ENCODE assay signal across 13 cellular contexts in the genomic region with DNA sequence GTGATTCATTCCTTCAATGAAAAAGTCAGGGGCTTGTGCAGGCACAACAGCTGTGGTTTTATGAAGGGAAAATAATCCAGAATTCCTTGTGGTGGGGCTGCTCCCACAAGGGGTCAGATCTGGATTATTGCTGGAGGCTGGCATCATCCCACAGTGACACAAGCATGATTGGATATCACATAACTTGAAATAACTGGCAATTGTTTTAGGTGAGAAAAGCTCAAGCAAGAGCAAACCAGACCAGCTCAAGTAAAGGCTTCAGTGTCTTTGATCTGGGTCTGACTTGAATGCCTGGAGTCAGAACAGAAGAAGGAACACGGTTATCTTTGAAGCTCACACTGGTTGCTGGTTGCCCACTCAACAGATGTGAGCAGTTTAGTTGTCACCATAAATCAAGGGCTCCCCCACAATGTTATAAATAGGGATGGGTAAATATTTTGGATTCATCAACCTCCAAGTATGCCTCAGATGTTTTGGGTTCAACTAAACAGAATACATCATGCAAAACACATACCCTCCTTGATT. TPM values are rescaled to one million over a fixed set of nuclear protein-coding genes. Genes with fewer than 3 reads are reported as not detected.
DNase-seq lines count a peak whose midpoint lies in the region; FAIRE-seq and TF ChIP-seq lines count a peak whose summit lies in the region.
"Had no signal": no experiment of that assay in that cellular context is flagged by ENCODE, and none has a peak within 500 bp of the region (broad histone marks: within the 10 kb centered on the region; RNA-seq: fewer than 3 reads in every experiment).

No MANE protein-coding gene starts in this region.

- FAIRE-seq in GM12891 (lab: Jason Lieb, UNC), result no peak

- H3K4me1 Mint-ChIP-seq in type B pancreatic cell (ENCODE audit: unreplicated experiment), result peaks cover 28% of the 10 kb centered on the region

- peak; percentile 83 for DNase-seq in HT1080 (ENCODE audit: low read depth)
- DNase-seq in astrocyte of the hippocampus (ENCODE audit: low read depth, low spot score), result peak; percentile 83
- peak; percentile 35 for DNase-seq in kidney tubule cell (ENCODE audit: low spot score)
- no peak for DNase-seq in type B pancreatic cell (ENCODE audit: extremely low spot score, unreplicated experiment)
- DNase-seq in NCI-H2107 (lab: John Stamatoyannopoulos, UW), result no peak
- DNase-seq in mucosa of gallbladder (ENCODE audit: low spot score), result no peak
- no peak for DNase-seq in GM12891 (ENCODE audit: insufficient read length, low spot score)
- DNase-seq: DND-41, left ventricle myocardium superior, NCI-H2081 treated with DMSO at 0.1 percent for 48 hours, upper lobe of right lung had no signal

- H3K9me3 Mint-ChIP-seq in type B pancreatic cell, result no peaks in the 10 kb centered on the region

- no peak for TF ChIP-seq POLR2A in GM12891 (IDR thresholded peaks at IDR 0.05; ENCODE audit: low read depth, low read length)

- TF ChIP-seq CTCF in type B pancreatic cell (conservative IDR thresholded peaks at IDR 0.05), result no peak

- H3K4me3 Mint-ChIP-seq in type B pancreatic cell, result no peak overlapping the region

- H3K27me3 Mint-ChIP-seq in type B pancreatic cell, result no peaks in the 10 kb centered on the region

- peak overlapping the region; percentile 63 for H3K27ac Mint-ChIP-seq in type B pancreatic cell

- no peaks in the 10 kb centered on the region for H3K36me3 Mint-ChIP-seq in type B pancreatic cell

TF ChIP-seq in GM12891, 5 proteins besides CTCF, POLR2A, EP300 and RAD21:
- no peak for TF ChIP-seq PAX5 (IDR thresholded peaks at IDR 0.05; ENCODE audit: insufficient read depth, low read length, severe bottlenecking)
- TF ChIP-seq POLR2AphosphoS5 (IDR thresholded peaks at IDR 0.05; ENCODE audit: low read depth, low read length), result no peak

RNA-seq across cellular contexts. Expression of a gene that starts 3.1 kb away (rescaled TPM):
- 0.08 TPM in 1 of 2 replicates, not detected in the other for total RNA-seq in HT1080 (2014; rRNA removed; shearing (Covaris generic))
- polyA plus RNA-seq in HT1080 (2015; cell fraction: cytosol; rRNA removed), result 0.07 and 0.28 TPM in 2 replicates
- 0.06 and 0.60 TPM in 2 replicates for polyA plus RNA-seq in HT1080 (2015; cell fraction: nucleus; rRNA removed)
- total RNA-seq in type B pancreatic cell (ENCODE audit: low replicate concordance) (0.24 and 1.9 TPM in 2 replicates), mucosa of gallbladder (0.29 TPM)
- polyA plus RNA-seq in GM12891 (2012; ENCODE audit: low read depth, missing spikeins), result not detected
- total RNA-seq: epithelial cell of proximal tubule, left ventricle myocardium superior, OCI-LY7, upper lobe of right lung had no signal

RNA-seq across cellular contexts. Expression of a gene that starts 48.2 kb away (rescaled TPM):
- total RNA-seq in HT1080 (2014; rRNA removed; shearing (Covaris generic)), result 7.9 and 10.2 TPM in 2 replicates
- polyA plus RNA-seq in HT1080 (2015; cell fraction: cytosol; rRNA removed), result 41.6 and 54.5 TPM in 2 replicates
- polyA plus RNA-seq in HT1080 (2015; cell fraction: nucleus; rRNA removed), result 147 and 156 TPM in 2 replicates
- total RNA-seq in type B pancreatic cell (ENCODE audit: low replicate concordance) (0.90 and 6.6 TPM in 2 replicates), mucosa of gallbladder (9.9 TPM)
- 0.19 TPM for polyA plus RNA-seq in GM12891 (2012; ENCODE audit: low read depth, missing spikeins)
- total RNA-seq: OCI-LY7 had no signal

Comparison
In these comparisons a context has a peak if more than half of its experiments do, and no peak if none do; other contexts are left out.
1. DNase-seq: peak in HT1080 (single experiment), astrocyte of the hippocampus (single experiment) and kidney tubule cell (single experiment); none in type B pancreatic cell (single experiment), NCI-H2107 (single experiment), mucosa of gallbladder (single experiment) and GM12891 (single experiment).